13 cellular contexts compared by ENCODE assay signal in the genomic region with DNA sequence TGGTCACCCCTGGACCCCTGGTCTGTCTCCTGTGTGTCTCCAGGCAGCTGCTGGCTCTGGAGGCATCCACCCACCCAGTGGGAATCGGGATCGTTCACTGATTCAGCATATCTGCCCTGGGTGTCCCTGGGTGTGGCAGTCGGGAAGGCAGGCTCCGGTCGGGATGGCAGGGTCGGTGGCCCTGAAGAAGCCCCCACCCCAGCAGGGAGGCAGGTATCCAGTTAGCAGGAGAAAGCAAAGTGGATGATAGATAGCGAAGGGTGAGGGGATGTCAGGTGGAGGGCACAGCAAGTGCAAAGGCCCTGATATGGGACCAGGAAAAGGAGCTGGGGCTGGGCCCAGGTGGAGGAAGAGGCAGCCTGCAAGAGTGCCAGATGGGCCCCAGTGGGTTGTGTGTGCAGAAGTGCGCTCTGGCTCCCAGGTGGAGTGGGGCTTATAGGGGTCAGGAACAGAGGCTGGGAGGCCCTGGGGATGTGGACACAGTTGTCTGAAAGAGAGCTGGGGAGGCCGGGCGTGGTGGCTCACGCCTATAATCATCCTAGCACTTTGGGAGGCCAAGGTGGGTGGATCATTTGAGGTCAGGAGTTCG. TPM values are rescaled to one million over a fixed set of nuclear protein-coding genes. Genes with fewer than 3 reads are reported as not detected.
A peak's percentile ranks its signal among the peaks of the same experiment; 100 is the strongest.
DNase-seq lines count a peak whose midpoint lies in the region; ATAC-seq and FAIRE-seq lines count a peak whose summit lies in the region.
"Had no signal": no experiment of that assay in that cellular context is flagged by ENCODE, and none has a peak within 500 bp of the region (broad histone marks: within the 10 kb centered on the region; RNA-seq: fewer than 3 reads in every experiment).

No MANE protein-coding gene starts in this region.

- no peaks in the 10 kb centered on the region for H3K9me3 ChIP-seq in mesenchymal stem cell (ENCODE audit: control insufficient read depth, low read length)
- H3K9me3 ChIP-seq: Peyer's patch had no signal

- peaks cover 9% of the 10 kb centered on the region for H3K27me3 Mint-ChIP-seq in stimulated activated naive CD8-positive, alpha-beta T cell treated with anti-CD3 and anti-CD28 coated beads, Interleukin-15, Interleukin-2, amounts not matched to agents 100 ng/mL and 50 ng/mL, for 24 hours
- peaks cover 21% of the 10 kb centered on the region for H3K27me3 Mint-ChIP-seq in activated naive CD8-positive, alpha-beta T cell treated with anti-CD3 and anti-CD28 coated beads for 36 hours

- ATAC-seq in stimulated activated naive CD8-positive, alpha-beta T cell treated with anti-CD3 and anti-CD28 coated beads, Interleukin-15, Interleukin-2, amounts not matched to agents 100 U/mL and 50 U/mL, for 24 hours = no peak
- ATAC-seq in GM18867 (IDR thresholded peaks at IDR 0.05; ENCODE audit: unreplicated experiment) = no peak

- H3K4me3 Mint-ChIP-seq in stimulated activated naive CD8-positive, alpha-beta T cell treated with anti-CD3 and anti-CD28 coated beads, Interleukin-15, Interleukin-2, amounts not matched to agents 100 ng/mL and 50 ng/mL, for 24 hours = peak overlapping the region; percentile 94
- H3K4me3 Mint-ChIP-seq in activated naive CD8-positive, alpha-beta T cell treated with anti-CD3 and anti-CD28 coated beads for 36 hours = peak overlapping the region; percentile 88

- no peaks in the 10 kb centered on the region for H3K27me3 ChIP-seq in mesenchymal stem cell (ENCODE audit: control insufficient read depth in 1 of 2, insufficient read depth in 1 of 2, low read length in 2 of 2)

- no peak for FAIRE-seq in RCC 7860 (lab: Jason Lieb, UNC)
- FAIRE-seq: small intestine had no signal

- no peaks in the 10 kb centered on the region for H3K36me3 Mint-ChIP-seq in stimulated activated naive CD8-positive, alpha-beta T cell treated with anti-CD3 and anti-CD28 coated beads, Interleukin-15, Interleukin-2, amounts not matched to agents 100 ng/mL and 50 ng/mL, for 24 hours (ENCODE audit: low read depth)
- H3K36me3 Mint-ChIP-seq in activated naive CD8-positive, alpha-beta T cell treated with anti-CD3 and anti-CD28 coated beads for 36 hours = peaks cover 10% of the 10 kb centered on the region

- peak overlapping the region; percentile 89 for H3K27ac Mint-ChIP-seq in stimulated activated naive CD8-positive, alpha-beta T cell treated with anti-CD3 and anti-CD28 coated beads, Interleukin-15, Interleukin-2, amounts not matched to agents 100 ng/mL and 50 ng/mL, for 24 hours
- H3K27ac Mint-ChIP-seq in activated naive CD8-positive, alpha-beta T cell treated with anti-CD3 and anti-CD28 coated beads for 36 hours = peak overlapping the region; percentile 63

- H3K9ac ChIP-seq in mesenchymal stem cell (ENCODE audit: low read length) = peak overlapping the region; percentile 95

- WGBS in mesenchymal stem cell = 82% methylated on average over 8 of the region's 12 CpGs

- H2BK12ac ChIP-seq in mesenchymal stem cell (ENCODE audit: low read length in 2 of 2) = no peak overlapping the region

- no peak overlapping the region for H4K8ac ChIP-seq in mesenchymal stem cell (ENCODE audit: low read length)

- no peak overlapping the region for H4K91ac ChIP-seq in mesenchymal stem cell (ENCODE audit: low read length)

- H3K27ac ChIP-seq in mesenchymal stem cell (ENCODE audit: low read length, poor library complexity, severe bottlenecking) = no peak overlapping the region

- no peak overlapping the region for H2BK120ac ChIP-seq in mesenchymal stem cell (ENCODE audit: low read depth, low read length)

- H3K23ac ChIP-seq in mesenchymal stem cell (ENCODE audit: low read length in 2 of 2) = no peak overlapping the region

- H2BK5ac ChIP-seq in mesenchymal stem cell (ENCODE audit: low read depth, low read length, poor library complexity, severe bottlenecking) = no peak overlapping the region

- H3K4me1 ChIP-seq in mesenchymal stem cell (ENCODE audit: control insufficient read depth, insufficient read depth, low read depth, low read length) = peaks cover 70% of the 10 kb centered on the region

- no peak overlapping the region for H2AFZ ChIP-seq in mesenchymal stem cell (ENCODE audit: low read depth, low read length)

- H3K18ac ChIP-seq in mesenchymal stem cell (ENCODE audit: low read depth in 1 of 2, low read length in 2 of 2) = no peak overlapping the region

- no peak for DNase-seq in stimulated activated naive CD8-positive, alpha-beta T cell treated with anti-CD3 and anti-CD28 coated beads, Interleukin-15, Interleukin-2, amounts not matched to agents 100 U/mL and 50 U/mL, for 24 hours
- DNase-seq in activated naive CD8-positive, alpha-beta T cell treated with anti-CD3 and anti-CD28 coated beads for 36 hours = no peak
- no peak for DNase-seq in mesenchymal stem cell
- DNase-seq in putamen (ENCODE audit: low spot score) = no peak
- no peak for DNase-seq in SHP77 treated with DMSO at 0.1 percent for 48 hours (lab: John Stamatoyannopoulos, UW)
- no peak for DNase-seq in RCC 7860 (ENCODE audit: low spot score)
- DNase-seq: activated CD4-positive, alpha-beta T cell treated with anti-CD3 and anti-CD28 coated beads, Interleukin-2, amount 50 U/mL, for 4 hours; DMS53; small intestine had no signal

- no peak overlapping the region for H3K14ac ChIP-seq in mesenchymal stem cell (ENCODE audit: low read length in 2 of 2)

- H3K79me1 ChIP-seq in mesenchymal stem cell (replicated peaks; ENCODE audit: low read length, poor library complexity, severe bottlenecking) = peaks cover 2% of the 10 kb centered on the region

- no peak overlapping the region for H3K4ac ChIP-seq in mesenchymal stem cell (ENCODE audit: low read depth in 1 of 2, low read length in 2 of 2)

- peak overlapping the region; percentile 24 for H3K4me2 ChIP-seq in mesenchymal stem cell (ENCODE audit: low read length, poor library complexity, severe bottlenecking)

- H3K4me1 Mint-ChIP-seq in stimulated activated naive CD8-positive, alpha-beta T cell treated with anti-CD3 and anti-CD28 coated beads, Interleukin-15, Interleukin-2, amounts not matched to agents 100 ng/mL and 50 ng/mL, for 24 hours (ENCODE audit: low read depth) = peaks cover 69% of the 10 kb centered on the region
- peaks cover 65% of the 10 kb centered on the region for H3K4me1 Mint-ChIP-seq in activated naive CD8-positive, alpha-beta T cell treated with anti-CD3 and anti-CD28 coated beads for 36 hours

- H3K36me3 ChIP-seq in mesenchymal stem cell (ENCODE audit: control insufficient read depth in 1 of 2, insufficient read depth in 2 of 2, low read depth in 1 of 2, low read length in 2 of 2) = peaks cover 0 to 13% of the 10 kb centered on the region in 2 experiments
- H3K36me3 ChIP-seq: Peyer's patch had no signal

- H3K9me3 Mint-ChIP-seq in stimulated activated naive CD8-positive, alpha-beta T cell treated with anti-CD3 and anti-CD28 coated beads, Interleukin-15, Interleukin-2, amounts not matched to agents 100 ng/mL and 50 ng/mL, for 24 hours = no peaks in the 10 kb centered on the region
- H3K9me3 Mint-ChIP-seq in activated naive CD8-positive, alpha-beta T cell treated with anti-CD3 and anti-CD28 coated beads for 36 hours = no peaks in the 10 kb centered on the region

- peak overlapping the region in 1 of 2 experiments; percentile 88 for H3K4me3 ChIP-seq in mesenchymal stem cell (ENCODE audit: insufficient read depth in 1 of 2, low read depth in 1 of 2, low read length in 2 of 2)

- H2AK5ac ChIP-seq in mesenchymal stem cell (ENCODE audit: low read length, severe bottlenecking) = no peak overlapping the region

- H2BK15ac ChIP-seq in mesenchymal stem cell (ENCODE audit: low read depth, poor library complexity, severe bottlenecking) = no peak overlapping the region

RNA-seq across cellular contexts. Expression of a gene that starts 2.3 kb away (rescaled TPM):
- total RNA-seq in activated naive CD8-positive, alpha-beta T cell treated with anti-CD3 and anti-CD28 coated beads for 36 hours = 100 to 1,000 TPM in 1 of 2 experiments, 10 to 100 TPM in 1; 96.1 to 101 TPM
- polyA plus RNA-seq in mesenchymal stem cell (2013, experiment 1 of 2) = 88.5 TPM
- 97.4 TPM for polyA plus RNA-seq in mesenchymal stem cell (2013, experiment 2 of 2)

RNA-seq across cellular contexts. Expression of a gene that starts 16.5 kb away (rescaled TPM):
- total RNA-seq in activated naive CD8-positive, alpha-beta T cell treated with anti-CD3 and anti-CD28 coated beads for 36 hours = 10 to 100 TPM; 29.6 to 32.7 TPM
- polyA plus RNA-seq in mesenchymal stem cell (2013, experiment 1 of 2) = 83.2 TPM
- 85.1 TPM for polyA plus RNA-seq in mesenchymal stem cell (2013, experiment 2 of 2)

RNA-seq across cellular contexts. Expression of a gene that starts 24.0 kb away (rescaled TPM):
- total RNA-seq in activated naive CD8-positive, alpha-beta T cell treated with anti-CD3 and anti-CD28 coated beads for 36 hours = not detected
- 1.0 TPM for polyA plus RNA-seq in mesenchymal stem cell (2013, experiment 1 of 2)
- 1.1 TPM for polyA plus RNA-seq in mesenchymal stem cell (2013, experiment 2 of 2)
- total RNA-seq: dermis microvascular lymphatic vessel endothelial cell had no signal

RNA-seq across cellular contexts. Expression of a gene that starts 35.5 kb away (rescaled TPM):
- not detected for total RNA-seq in activated naive CD8-positive, alpha-beta T cell treated with anti-CD3 and anti-CD28 coated beads for 36 hours
- polyA plus RNA-seq in mesenchymal stem cell (2013, experiment 1 of 2) = 355 TPM
- polyA plus RNA-seq in mesenchymal stem cell (2013, experiment 2 of 2) = 348 TPM
